In genomic region chr13:28552288-28552687, GRCh38 we compare ENCODE assay signal across 9 cellular contexts. TPM values are rescaled to one million over a fixed set of nuclear protein-coding genes. Genes with fewer than 3 reads are reported as not detected.
"Had no signal": no experiment of that assay in that cellular context is flagged by ENCODE, and none has a peak within 500 bp of the region (broad histone marks: within the 10 kb centered on the region; RNA-seq: fewer than 3 reads in every experiment).

No MANE protein-coding gene starts in this region.

- H3K36me3 ChIP-seq: HAP-1 had no signal

- H3K27ac ChIP-seq: GM23248, HL-60, KMS-11 had no signal

- H3K4me2 ChIP-seq: KMS-11 had no signal

- H3K9ac ChIP-seq: GM23248, KMS-11 had no signal

- H3K4me3 ChIP-seq: GM23248, HAP-1 had no signal

- H3K4me1 ChIP-seq: HAP-1 had no signal

- FAIRE-seq: HepG2 had no signal

- ATAC-seq: HCT116, HepG2 had no signal

- H3K9me3 ChIP-seq: HAP-1 had no signal

- DNase-seq: GM23248, GOT3, H7, KBM-7 had no signal

- H2AFZ ChIP-seq: GM23248 had no signal

RNA-seq across cellular contexts. Expression of gene FLT1, which starts 57.4 kb away (rescaled TPM):
- polyA plus RNA-seq: HepG2 had no signal
